Comparison of ENCODE assay signal across 8 cellular contexts in the genomic region with DNA sequence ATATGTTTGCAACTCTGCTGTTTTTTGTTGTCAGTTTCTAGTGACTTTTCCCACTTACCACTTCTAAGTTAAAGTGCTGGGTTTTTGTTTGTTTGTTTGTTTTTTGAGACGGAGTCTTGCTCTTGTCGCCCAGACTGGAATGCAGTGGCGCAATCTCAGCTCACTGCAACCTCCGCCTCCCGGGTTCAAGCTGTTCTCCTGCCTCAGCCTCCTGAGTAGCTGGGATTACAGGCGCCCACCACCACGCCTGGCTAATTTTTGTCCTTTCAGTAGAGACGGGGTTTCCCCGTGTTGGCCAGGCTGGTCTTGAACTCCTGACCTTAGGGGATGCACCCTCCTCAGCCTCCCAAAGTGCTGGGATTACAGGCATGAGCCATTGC.
DNase-seq lines count a peak whose midpoint lies in the region; ATAC-seq and TF ChIP-seq lines count a peak whose summit lies in the region.
"Not testable (repeated sequence)": the region's sequence is repeated elsewhere in the genome, so short reads cannot be mapped to it uniquely, and the experiment has no call there.

No MANE protein-coding gene starts in this region.

- H3K4me1 Mint-ChIP-seq in Caco-2 (ENCODE audit: low read depth, unreplicated experiment): peaks cover 43% of the 10 kb centered on the region
- peaks cover 16% of the 10 kb centered on the region for H3K4me1 Mint-ChIP-seq in mesothelial cell of epicardium
- peaks cover 23% of the 10 kb centered on the region for H3K4me1 Mint-ChIP-seq in progenitor cell of endocrine pancreas (ENCODE audit: low read depth)

- not testable (repeated sequence) for TF ChIP-seq POLR2A in body of pancreas (IDR thresholded peaks at IDR 0.05); thyroid gland (IDR thresholded peaks at IDR 0.05)

- CTCF ChIA-PET in Caco-2 (lab: Charles Lee): interaction anchor here (1.7 to 2.1 kb wide), 2 partner anchors 33 to 98 kb away, joined by 25 to 26 read pairs; no protein-coding TSS in a partner anchor

- BruUV-seq in Caco-2 (replicated peaks; lab: Mats Ljungman, UMichigan): not testable (repeated sequence)

- TF ChIP-seq RAD21 in liver (IDR thresholded peaks at IDR 0.05): not testable (repeated sequence)

- WGBS in body of pancreas, 2 donors: 80 to 84% methylated on average over 9 of the region's 9 CpGs
- 93% methylated on average over 9 of the region's 9 CpGs for WGBS in right cardiac atrium
- 61% methylated on average over 9 of the region's 9 CpGs for WGBS in liver
- 88% methylated on average over 9 of the region's 9 CpGs for WGBS in thyroid gland, 2 donors

- peak overlapping the region; percentile 45 for H3K4me3 Mint-ChIP-seq in Caco-2 (ENCODE audit: unreplicated experiment)
- not testable (repeated sequence) for H3K4me3 Mint-ChIP-seq in mesothelial cell of epicardium; progenitor cell of endocrine pancreas (ENCODE audit: low read depth)

- H3K36me3 Mint-ChIP-seq in Caco-2 (ENCODE audit: insufficient read depth, unreplicated experiment): peaks cover 45% of the 10 kb centered on the region
- peaks cover 15% of the 10 kb centered on the region for H3K36me3 Mint-ChIP-seq in mesothelial cell of epicardium
- not testable (repeated sequence) for H3K36me3 Mint-ChIP-seq in progenitor cell of endocrine pancreas (ENCODE audit: insufficient read depth)

- not testable (repeated sequence) for TF ChIP-seq CTCF in Caco-2 (IDR thresholded peaks at IDR 0.05; ENCODE audit: insufficient read depth in 1 of 2, low read depth in 1 of 2, low read length in 1 of 2, severe bottlenecking in 1 of 2, unreplicated experiment in 1 of 2); body of pancreas (IDR thresholded peaks at IDR 0.05); cardiac muscle cell (IDR thresholded peaks at IDR 0.05; ENCODE audit: low read depth, low read length); liver (IDR thresholded peaks at IDR 0.05; ENCODE audit: low read depth, low read length, missing input control); mesothelial cell of epicardium (IDR thresholded peaks at IDR 0.05; ENCODE audit: unreplicated experiment); progenitor cell of endocrine pancreas (IDR thresholded peaks at IDR 0.05; ENCODE audit: unreplicated experiment); thyroid gland (IDR thresholded peaks at IDR 0.05)

- intact Hi-C loops in Caco-2 (cut with micrococcal nuclease; ENCODE audit: unreplicated experiment): loop anchor here (2.0 kb wide), 2 partner anchors 68 to 98 kb away; no protein-coding TSS in a partner anchor
- intact Hi-C loops in body of pancreas (cut with DNase I); right cardiac atrium (cut with DNase I); thyroid gland (cut with DNase I): not testable (repeated sequence)

- POLR2A ChIA-PET in Caco-2 (lab: Charles Lee): interaction anchor here (1.0 to 1.3 kb wide), 2 partner anchors 32 to 97 kb away, joined by 3 to 22 read pairs; no protein-coding TSS in a partner anchor

- H3K27ac Mint-ChIP-seq in Caco-2 (ENCODE audit: unreplicated experiment): peak overlapping the region; percentile 97
- peak overlapping the region; percentile 89 for H3K27ac Mint-ChIP-seq in mesothelial cell of epicardium
- peak overlapping the region; percentile 96 for H3K27ac Mint-ChIP-seq in progenitor cell of endocrine pancreas

- not testable (repeated sequence) for ATAC-seq in body of pancreas, right cardiac atrium

- not testable (repeated sequence) for H3K9ac ChIP-seq in liver (ENCODE audit: low read depth in 1 of 2, low read length in 2 of 2)

- peaks cover 72% of the 10 kb centered on the region for H3K4me1 ChIP-seq in Caco-2
- H3K4me1 ChIP-seq in body of pancreas: peaks cover 43% of the 10 kb centered on the region
- H3K4me1 ChIP-seq in cardiac muscle cell (ENCODE audit: low read depth): peaks cover 13% of the 10 kb centered on the region
- peaks cover 11% of the 10 kb centered on the region for H3K4me1 ChIP-seq in right cardiac atrium (ENCODE audit: control insufficient read depth, insufficient read depth, low read length)
- H3K4me1 ChIP-seq in liver (ENCODE audit: control insufficient read depth in 4 of 4, insufficient read depth in 4 of 4, low read length in 3 of 4): peaks cover 3 to 42% (median 39%) of the 10 kb centered on the region in 4 donors
- H3K4me1 ChIP-seq in thyroid gland: peaks cover 32 to 48% of the 10 kb centered on the region in 2 donors

- H3K27ac ChIP-seq in body of pancreas (peak overlapping the region in 3 of 4 donors; percentile 31 to 43 (median 35)), cardiac muscle cell (peak overlapping the region; percentile 76), right cardiac atrium (ENCODE audit: low read length) (peak overlapping the region; percentile 37), liver (ENCODE audit: low read depth in 1 of 2, low read length in 2 of 2) (peak overlapping the region; percentile 31 to 44), thyroid gland (peak overlapping the region in 2 of 3 donors; percentile 47 to 76)

- DNase-seq in Caco-2; body of pancreas; cardiac muscle cell (ENCODE audit: low read depth in 1 of 2, low spot score in 1 of 2); right cardiac atrium; mesothelial cell of epicardium (ENCODE audit: low spot score in 2 of 2, unreplicated experiment in 2 of 2); progenitor cell of endocrine pancreas (ENCODE audit: low spot score, unreplicated experiment); thyroid gland: not testable (repeated sequence)

- not testable (repeated sequence) for H3K36me3 ChIP-seq in Caco-2 (ENCODE audit: control insufficient read depth, insufficient read depth, low read length); body of pancreas (replicated peaks in 1 of 2; ENCODE audit: insufficient read depth in 1 of 2, low read depth in 2 of 2); cardiac muscle cell; liver (ENCODE audit: control insufficient read depth in 4 of 4, insufficient read depth in 3 of 4, low read depth in 1 of 4, low read length in 3 of 4); thyroid gland

- H3K4me3 ChIP-seq in Caco-2 (ENCODE audit: low read depth, low read length); body of pancreas; cardiac muscle cell; right cardiac atrium (ENCODE audit: low read length); liver (ENCODE audit: low read depth in 1 of 3, low read length in 3 of 3); thyroid gland (replicated peaks in 1 of 3): not testable (repeated sequence)

- H3K9me3 Mint-ChIP-seq in Caco-2 (ENCODE audit: unreplicated experiment); mesothelial cell of epicardium; progenitor cell of endocrine pancreas (ENCODE audit: low read depth): not testable (repeated sequence)

- not testable (repeated sequence) for H3K9me3 ChIP-seq in Caco-2; body of pancreas; cardiac muscle cell (ENCODE audit: low read depth); right cardiac atrium (ENCODE audit: control insufficient read depth, low read length); liver (ENCODE audit: control insufficient read depth in 4 of 4, low read length in 3 of 4); thyroid gland

- H3K27me3 Mint-ChIP-seq in Caco-2 (ENCODE audit: insufficient read depth, unreplicated experiment); mesothelial cell of epicardium (ENCODE audit: low read depth); progenitor cell of endocrine pancreas: not testable (repeated sequence)

- not testable (repeated sequence) for H3K27me3 ChIP-seq in Caco-2 (replicated peaks; ENCODE audit: control insufficient read depth, insufficient read depth, low read length); body of pancreas; cardiac muscle cell; right cardiac atrium (ENCODE audit: control insufficient read depth, insufficient read depth); liver (ENCODE audit: control insufficient read depth in 4 of 4, insufficient read depth in 4 of 4, low read length in 3 of 4); thyroid gland
